Comparison of ENCODE assay signal across 8 cellular contexts in the genomic region with DNA sequence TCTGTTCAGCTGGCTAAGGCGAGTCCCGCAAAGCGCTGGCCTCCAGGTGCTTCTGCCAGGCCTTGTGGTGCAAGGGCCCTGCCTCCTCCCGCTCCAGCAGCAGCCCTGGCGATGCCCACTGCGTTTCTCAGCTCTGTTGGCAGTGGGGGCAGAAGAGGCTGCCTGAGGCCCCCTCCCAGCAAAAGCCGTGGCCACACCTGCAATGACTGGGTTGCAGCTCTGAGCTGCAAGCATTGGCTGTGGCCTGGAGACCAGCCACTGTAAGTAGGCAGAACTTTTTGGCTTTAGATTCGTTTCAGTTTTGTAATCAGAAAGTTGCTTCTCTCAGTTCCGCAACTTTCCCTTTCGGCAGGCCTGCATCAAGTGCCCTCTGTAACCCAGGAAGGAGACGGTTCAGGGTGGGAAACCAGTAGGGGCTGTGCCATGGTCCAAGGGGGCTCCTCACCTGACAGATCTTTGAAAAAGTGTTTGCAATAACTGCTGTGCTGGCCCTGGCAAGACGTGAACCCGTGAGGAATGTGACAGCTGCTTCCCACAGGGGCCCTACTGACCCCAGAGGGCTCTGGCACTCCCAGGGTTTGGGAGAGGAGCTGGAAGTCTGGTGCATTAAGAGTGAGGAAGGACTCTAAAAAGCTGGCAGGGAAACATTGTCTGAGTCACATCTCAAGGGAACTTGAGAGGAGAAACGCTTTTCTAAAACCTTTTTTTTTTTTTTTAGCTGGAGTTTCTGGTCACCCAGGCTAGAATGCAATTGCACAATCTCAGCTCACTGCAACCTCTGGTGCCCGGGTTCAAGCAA. TPM values are rescaled to one million over a fixed set of nuclear protein-coding genes. Genes with fewer than 3 reads are reported as not detected.
DNase-seq lines count a peak whose midpoint lies in the region; ATAC-seq and TF ChIP-seq lines count a peak whose summit lies in the region.

No MANE protein-coding gene starts in this region.

- H3K4me1 ChIP-seq in Peyer's patch (peaks cover 0 to 6% (median 3%) of the 10 kb centered on the region in 4 donors), hepatocyte (ENCODE audit: insufficient read depth) (no peaks in the 10 kb centered on the region), upper lobe of right lung (peaks cover 14% of the 10 kb centered on the region)

- ATAC-seq in HG02678 (IDR thresholded peaks at IDR 0.05; ENCODE audit: unreplicated experiment): peak; percentile 40
- peak; percentile 82 for ATAC-seq in upper lobe of right lung

- peak; percentile 79 for DNase-seq in GM13976 (ENCODE audit: low spot score)
- peak in 2 of 3 donors; percentile 48 to 53 for DNase-seq in Peyer's patch
- DNase-seq in hepatocyte (ENCODE audit: low spot score): no peak
- peak; percentile 72 for DNase-seq in upper lobe of right lung
- DNase-seq in HUDEP-2 (lab: John Stamatoyannopoulos, UW; ENCODE audit: unreplicated experiment in 76 of 76): no peak
- DNase-seq in activated CD4-positive, alpha-beta T cell treated with anti-CD3 and anti-CD28 coated beads, Interleukin-2, amount 50 U/mL, for 4 hours: no peak
- DNase-seq in NCI-H1417 treated with DMSO at 0.1 percent for 48 hours (lab: John Stamatoyannopoulos, UW): no peak

- no peak for TF ChIP-seq CTCF in GM13976 (IDR thresholded peaks at IDR 0.05; ENCODE audit: borderline replicate concordance, control extremely low read depth, extremely low read depth, insufficient read depth, missing control alignments)
- TF ChIP-seq CTCF in Peyer's patch (IDR thresholded peaks at IDR 0.05): no peak
- no peak for TF ChIP-seq CTCF in hepatocyte (IDR thresholded peaks at IDR 0.05; ENCODE audit: poor library complexity)
- no peak for TF ChIP-seq CTCF in upper lobe of right lung (IDR thresholded peaks at IDR 0.05)

- in situ Hi-C loops in GM13976 (cut with MboI; ENCODE audit: low sequenced_read_pairs, unreplicated experiment): loop anchor here (25.0 kb wide), 1 partner anchor 906 kb away; no protein-coding TSS in a partner anchor

- no peak overlapping the region for H3K4me3 ChIP-seq in Peyer's patch
- H3K4me3 ChIP-seq in hepatocyte: no peak overlapping the region
- peak overlapping the region; percentile 6 for H3K4me3 ChIP-seq in upper lobe of right lung

- H3K9me2 ChIP-seq in hepatocyte (replicated peaks; ENCODE audit: insufficient read depth): no peaks in the 10 kb centered on the region

- no peaks in the 10 kb centered on the region for H3K36me3 ChIP-seq in Peyer's patch
- H3K36me3 ChIP-seq in hepatocyte (replicated peaks; ENCODE audit: insufficient read depth, low read depth): no peaks in the 10 kb centered on the region
- H3K36me3 ChIP-seq in upper lobe of right lung: no peaks in the 10 kb centered on the region

- no peaks in the 10 kb centered on the region for H3K79me2 ChIP-seq in hepatocyte

- H3K9me3 ChIP-seq in Peyer's patch (no peaks in the 10 kb centered on the region), hepatocyte (ENCODE audit: low read depth) (no peaks in the 10 kb centered on the region), upper lobe of right lung (no peaks in the 10 kb centered on the region)

- intact Hi-C loops in upper lobe of right lung (cut with DNase I): no loop called here

- H3K4me2 ChIP-seq in hepatocyte: peak overlapping the region; percentile 55

- peak overlapping the region; percentile 46 for H2AFZ ChIP-seq in hepatocyte

- WGBS in hepatocyte (ENCODE audit: low lambda C conversion rate, missing lambda C conversion rate): 73% methylated on average over 14 of the region's 15 CpGs

- no peak for TF ChIP-seq POLR2A in Peyer's patch (IDR thresholded peaks at IDR 0.05)

- H4K20me1 ChIP-seq in hepatocyte (ENCODE audit: insufficient read depth, poor library complexity, severe bottlenecking): no peaks in the 10 kb centered on the region

- H3K27me3 ChIP-seq in Peyer's patch (no peaks in the 10 kb centered on the region), hepatocyte (no peaks in the 10 kb centered on the region), upper lobe of right lung (no peaks in the 10 kb centered on the region)

- peak overlapping the region; percentile 14 to 74 (median 66) for H3K27ac ChIP-seq in Peyer's patch
- peak overlapping the region; percentile 29 for H3K27ac ChIP-seq in hepatocyte
- peak overlapping the region; percentile 89 for H3K27ac ChIP-seq in upper lobe of right lung

RNA-seq across cellular contexts. Expression of gene MAX, which starts 54.5 kb away (rescaled TPM):
- total RNA-seq in Peyer's patch: 10 to 100 TPM; 52.8 to 86.8 (median 74.2) TPM
- 53.5 and 54.3 TPM in 2 replicates for total RNA-seq in hepatocyte
- 70.5 and 86.5 TPM in 2 replicates for polyA plus RNA-seq in hepatocyte
- total RNA-seq in upper lobe of right lung: 102 TPM

Comparison
In these comparisons a context has a peak if more than half of its experiments do, and no peak if none do; other contexts are left out.
1. DNase-seq: peak in GM13976 (single experiment), Peyer's patch (2 of 3) and upper lobe of right lung (single experiment); none in hepatocyte (single experiment), HUDEP-2 (0 of 76), activated CD4-positive, alpha-beta T cell treated with anti-CD3 and anti-CD28 coated beads, Interleukin-2, amount 50 U/mL, for 4 hours (0 of 2) and NCI-H1417 treated with DMSO at 0.1 percent for 48 hours (single experiment).
2. H3K27ac ChIP-seq: peak in every context shown above with its lines; median percentile 89 in upper lobe of right lung; 66 in Peyer's patch; 29 in hepatocyte.